ENCODE assay signal across 19 cellular contexts in the genomic region with DNA sequence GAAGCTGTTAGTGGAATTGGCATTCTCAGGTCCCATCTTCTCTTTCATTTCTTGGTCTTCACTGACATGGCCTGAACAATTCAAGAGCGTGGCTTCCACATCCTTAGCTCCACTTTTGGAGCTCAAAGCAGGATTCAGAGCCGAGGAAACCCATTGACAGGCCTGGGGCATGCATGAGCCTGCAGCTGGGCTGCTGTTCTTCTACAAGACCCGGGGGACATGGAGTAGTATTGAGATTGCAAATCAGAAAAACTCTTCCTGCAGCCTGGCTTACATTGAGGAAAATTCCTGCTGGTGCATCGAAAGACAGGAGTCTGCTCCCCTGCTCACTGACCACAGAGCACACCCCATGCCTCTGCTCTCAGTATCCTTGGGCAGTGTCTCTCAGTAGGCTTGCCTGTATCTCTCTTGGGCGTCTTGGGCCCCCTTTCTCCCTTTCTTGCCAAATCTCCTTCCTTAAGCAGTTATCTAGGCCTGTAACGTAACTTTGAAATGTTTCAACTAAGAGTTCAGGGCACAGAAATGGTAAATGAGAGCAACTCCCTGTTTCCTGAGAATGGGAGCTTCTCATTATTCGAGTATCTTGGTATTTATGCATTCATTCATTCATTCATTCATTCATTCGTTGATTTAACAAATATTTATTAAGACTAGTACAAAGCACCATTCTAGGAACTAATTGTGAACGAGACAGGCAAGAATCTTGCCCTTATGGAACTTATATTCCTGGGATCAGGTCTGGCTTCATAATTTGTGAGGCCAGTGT.
DNase-seq lines count a peak whose midpoint lies in the region; ATAC-seq and TF ChIP-seq lines count a peak whose summit lies in the region.
"Had no signal": no experiment of that assay in that cellular context is flagged by ENCODE, and none has a peak within 500 bp of the region (broad histone marks: within the 10 kb centered on the region; RNA-seq: fewer than 3 reads in every experiment).

No MANE protein-coding gene starts in this region.

- H3K4me2 ChIP-seq in mammary epithelial cell (ENCODE audit: insufficient read depth, low read depth, low read length) (no peak overlapping the region), mesenchymal stem cell (ENCODE audit: low read length, poor library complexity, severe bottlenecking) (no peak overlapping the region)

- H3K4me3 ChIP-seq in breast epithelium: no peak overlapping the region
- no peak overlapping the region for H3K4me3 ChIP-seq in mammary epithelial cell (replicated peaks in 1 of 3; ENCODE audit: insufficient read depth in 1 of 3, low read depth in 2 of 3, low read length in 3 of 3)
- H3K4me3 ChIP-seq in gastroesophageal sphincter: no peak overlapping the region
- peak overlapping the region in 1 of 2 experiments; percentile 21 for H3K4me3 ChIP-seq in mesenchymal stem cell (ENCODE audit: insufficient read depth in 1 of 2, low read depth in 1 of 2, low read length in 2 of 2)
- H3K4me3 ChIP-seq in uterus: no peak overlapping the region
- H3K4me3 ChIP-seq: HAP-1, K562, SJCRH30 had no signal

- no peaks in the 10 kb centered on the region for H3K79me2 ChIP-seq in mammary epithelial cell (ENCODE audit: insufficient read depth, low read length)

- TF ChIP-seq POLR2A in breast epithelium (IDR thresholded peaks at IDR 0.05) (no peak), gastroesophageal sphincter (IDR thresholded peaks at IDR 0.05) (no peak), uterus (IDR thresholded peaks at IDR 0.05) (no peak)

- no peak for ATAC-seq in gastroesophageal sphincter
- ATAC-seq in activated naive CD4-positive, alpha-beta T cell treated with anti-CD3 and anti-CD28 coated beads, Interleukin-2, amount 50 U/mL, for 72 hours: no peak
- ATAC-seq: K562 had no signal

- H3K9me3 ChIP-seq in breast epithelium (no peaks in the 10 kb centered on the region), mammary epithelial cell (replicated peaks; ENCODE audit: insufficient read depth, low read length) (no peaks in the 10 kb centered on the region), gastroesophageal sphincter (no peaks in the 10 kb centered on the region), mesenchymal stem cell (ENCODE audit: control insufficient read depth, low read length) (no peaks in the 10 kb centered on the region), uterus (no peaks in the 10 kb centered on the region)
- H3K9me3 ChIP-seq: HAP-1, SJCRH30 had no signal

- CTCF ChIA-PET in mammary epithelial cell (lab: Charles Lee; ENCODE audit: low non-redundant PET): no interaction called here

- TF ChIP-seq EP300 in gastroesophageal sphincter (IDR thresholded peaks at IDR 0.05): no peak

- no peak overlapping the region for H3K14ac ChIP-seq in mesenchymal stem cell (ENCODE audit: low read length in 2 of 2)

- no peak overlapping the region for H2BK15ac ChIP-seq in mesenchymal stem cell (ENCODE audit: low read depth, poor library complexity, severe bottlenecking)

- no peak overlapping the region for H2BK12ac ChIP-seq in mesenchymal stem cell (ENCODE audit: low read length in 2 of 2)

- no peak overlapping the region for H3K18ac ChIP-seq in mesenchymal stem cell (ENCODE audit: low read depth in 1 of 2, low read length in 2 of 2)

- H3K27ac ChIP-seq in breast epithelium (peak overlapping the region; percentile 3 to 17), mammary epithelial cell (ENCODE audit: insufficient read depth, low read depth, low read length) (no peak overlapping the region), gastroesophageal sphincter (peak overlapping the region; percentile 35 to 62 (median 52)), mesenchymal stem cell (ENCODE audit: low read length, poor library complexity, severe bottlenecking) (no peak overlapping the region), uterus (peak overlapping the region; percentile 71 to 76)
- H3K27ac ChIP-seq: SJCRH30 had no signal

- no peak overlapping the region for H2AFZ ChIP-seq in mammary epithelial cell (ENCODE audit: low read depth, low read length)
- no peak overlapping the region for H2AFZ ChIP-seq in mesenchymal stem cell (ENCODE audit: low read depth, low read length)

- dilution Hi-C loops in mammary epithelial cell (cut with HindIII; ENCODE audit: low sequenced_read_pairs): no loop called here

- H3K27me3 ChIP-seq in breast epithelium: no peaks in the 10 kb centered on the region
- no peaks in the 10 kb centered on the region for H3K27me3 ChIP-seq in mammary epithelial cell (ENCODE audit: insufficient read depth, low read length)
- no peaks in the 10 kb centered on the region for H3K27me3 ChIP-seq in gastroesophageal sphincter
- no peaks in the 10 kb centered on the region for H3K27me3 ChIP-seq in mesenchymal stem cell (ENCODE audit: control insufficient read depth in 1 of 2, insufficient read depth in 1 of 2, low read length in 2 of 2)
- H3K27me3 ChIP-seq in uterus: no peaks in the 10 kb centered on the region
- H3K27me3 ChIP-seq: SJCRH30 had no signal

- H3K9ac ChIP-seq in mammary epithelial cell (ENCODE audit: insufficient read depth, low read length): no peak overlapping the region
- peak overlapping the region; percentile 37 for H3K9ac ChIP-seq in mesenchymal stem cell (ENCODE audit: low read length)

- in situ Hi-C loops in mammary epithelial cell (cut with MboI; ENCODE audit: low sequenced_read_pairs in 2 of 2): no loop called here

- H3K4ac ChIP-seq in mesenchymal stem cell (ENCODE audit: low read depth in 1 of 2, low read length in 2 of 2): no peak overlapping the region

- H3K4me1 ChIP-seq in breast epithelium (no peaks in the 10 kb centered on the region), mammary epithelial cell (ENCODE audit: insufficient read depth, low read length) (peaks cover 12% of the 10 kb centered on the region), gastroesophageal sphincter (peaks cover 8 to 54% (median 10%) of the 10 kb centered on the region in 3 donors), mesenchymal stem cell (ENCODE audit: control insufficient read depth, insufficient read depth, low read depth, low read length) (no peaks in the 10 kb centered on the region), uterus (peaks cover 11 to 35% of the 10 kb centered on the region in 2 donors)
- H3K4me1 ChIP-seq: HAP-1 had no signal

- no peak overlapping the region for H2BK5ac ChIP-seq in mesenchymal stem cell (ENCODE audit: low read depth, low read length, poor library complexity, severe bottlenecking)

- no peaks in the 10 kb centered on the region for H3K79me1 ChIP-seq in mesenchymal stem cell (replicated peaks; ENCODE audit: low read length, poor library complexity, severe bottlenecking)

- no peak overlapping the region for H2BK120ac ChIP-seq in mesenchymal stem cell (ENCODE audit: low read depth, low read length)

- no peak for DNase-seq in breast epithelium (ENCODE audit: low spot score in 2 of 2)
- DNase-seq in mammary epithelial cell: no peak
- no peak for DNase-seq in mesenchymal stem cell
- no peak for DNase-seq in uterus
- DNase-seq in HuH-7 (ENCODE audit: low spot score): no peak
- DNase-seq in activated naive CD4-positive, alpha-beta T cell treated with anti-CD3 and anti-CD28 coated beads, Interleukin-2, amount 50 U/mL, for 72 hours (ENCODE audit: low spot score in 2 of 2): no peak
- no peak for DNase-seq in NCI-H146 (lab: John Stamatoyannopoulos, UW)
- DNase-seq: 8988T, MV-4-11, NCI-H1436, NCI-H2029 treated with DMSO at 0.1 percent for 48 hours, NCI-H2171 treated with DMSO at 0.1 percent for 48 hours, NCI-H446 treated with DMSO at 0.1 percent for 48 hours, NCI-H748 treated with DMSO at 0.1 percent for 48 hours, OCI-M1, SJCRH30 had no signal

- TF ChIP-seq CTCF in breast epithelium (IDR thresholded peaks at IDR 0.05) (no peak), mammary epithelial cell (conservative IDR thresholded peaks at IDR 0.05 in 1 of 2, IDR thresholded peaks at IDR 0.05 in 1 of 2; ENCODE audit: extremely low read depth in 1 of 2, insufficient read depth in 1 of 2, low read depth in 1 of 2, low read length in 2 of 2) (no peak), gastroesophageal sphincter (IDR thresholded peaks at IDR 0.05) (no peak), uterus (IDR thresholded peaks at IDR 0.05) (no peak)

- no peak overlapping the region for H3K23ac ChIP-seq in mesenchymal stem cell (ENCODE audit: low read length in 2 of 2)

- H4K91ac ChIP-seq in mesenchymal stem cell (ENCODE audit: low read length): no peak overlapping the region

- H3K36me3 Mint-ChIP-seq in activated naive CD4-positive, alpha-beta T cell treated with anti-CD3 and anti-CD28 coated beads, Interleukin-2, amount 50 U/mL, for 72 hours: peaks cover 0 to 6% of the 10 kb centered on the region in 2 donors

- no peak overlapping the region for H3K27ac Mint-ChIP-seq in activated naive CD4-positive, alpha-beta T cell treated with anti-CD3 and anti-CD28 coated beads, Interleukin-2, amount 50 U/mL, for 72 hours

- intact Hi-C loops in breast epithelium (cut with DNase I; ENCODE audit: low total_unique reads): no loop called here
- intact Hi-C loops in mammary epithelial cell (cut with micrococcal nuclease): loop anchor here (5.0 kb wide), 1 partner anchor 80 kb away; no protein-coding TSS in a partner anchor
- intact Hi-C loops in uterus (cut with DNase I; ENCODE audit: low total_unique reads): no loop called here

- H4K8ac ChIP-seq in mesenchymal stem cell (ENCODE audit: low read length): no peak overlapping the region

- H3K36me3 ChIP-seq in breast epithelium (no peaks in the 10 kb centered on the region), mammary epithelial cell (ENCODE audit: insufficient read depth, low read length) (no peaks in the 10 kb centered on the region), gastroesophageal sphincter (no peaks in the 10 kb centered on the region), mesenchymal stem cell (ENCODE audit: control insufficient read depth in 1 of 2, insufficient read depth in 2 of 2, low read depth in 1 of 2, low read length in 2 of 2) (no peaks in the 10 kb centered on the region), uterus (no peaks in the 10 kb centered on the region)
- H3K36me3 ChIP-seq: HAP-1, SJCRH30 had no signal

- H4K20me1 ChIP-seq in mammary epithelial cell (ENCODE audit: insufficient read depth, low read length): no peaks in the 10 kb centered on the region

- WGBS in mammary epithelial cell (ENCODE audit: low coverage, missing lambda C conversion rate): 77% methylated on average over 8 of the region's 9 CpGs
- WGBS in gastroesophageal sphincter (ENCODE audit: low coverage in 1 of 2), 2 donors: 64 to 72% methylated on average over 5 to 8 of the region's 9 CpGs
- 72% methylated on average over 7 of the region's 9 CpGs for WGBS in mesenchymal stem cell

- peak overlapping the region; percentile 65 for H2AK5ac ChIP-seq in mesenchymal stem cell (ENCODE audit: low read length, severe bottlenecking)

- BruUV-seq in mammary epithelial cell (replicated peaks; lab: Mats Ljungman, UMichigan): no TSS peak

- H3K9me3 Mint-ChIP-seq in activated naive CD4-positive, alpha-beta T cell treated with anti-CD3 and anti-CD28 coated beads, Interleukin-2, amount 50 U/mL, for 72 hours: peaks cover 0 to 20% of the 10 kb centered on the region in 2 donors

Comparison
In these comparisons a context has a peak if more than half of its experiments do, and no peak if none do; other contexts are left out.
1. H3K27ac ChIP-seq: peak in breast epithelium (2 of 2), gastroesophageal sphincter (4 of 4) and uterus (2 of 2); none in mammary epithelial cell (single experiment) and mesenchymal stem cell (single experiment).